18 cellular contexts compared by ENCODE assay signal in genomic region chr7:23475579-23475844, GRCh38. TPM values are rescaled to one million over a fixed set of nuclear protein-coding genes. Genes with fewer than 3 reads are reported as not detected.
DNase-seq lines count a peak whose midpoint lies in the region; ATAC-seq, FAIRE-seq and TF ChIP-seq lines count a peak whose summit lies in the region.
"Had no signal": no experiment of that assay in that cellular context is flagged by ENCODE, and none has a peak within 500 bp of the region (broad histone marks: within the 10 kb centered on the region; RNA-seq: fewer than 3 reads in every experiment).

No MANE protein-coding gene starts in this region.

- no peaks in the 10 kb centered on the region for H3K9me3 ChIP-seq in CD8-positive, alpha-beta memory T cell (ENCODE audit: low read length)
- no peaks in the 10 kb centered on the region for H3K9me3 ChIP-seq in HUES48 (ENCODE audit: control insufficient read depth, insufficient read depth, low read length)
- no peaks in the 10 kb centered on the region for H3K9me3 ChIP-seq in SJCRH30 (replicated peaks)
- no peaks in the 10 kb centered on the region for H3K9me3 ChIP-seq in iPS-15b (ENCODE audit: control insufficient read depth, insufficient read depth, low read length)
- H3K9me3 ChIP-seq: gastrocnemius medialis had no signal

- H3K4me1 ChIP-seq in CD8-positive, alpha-beta memory T cell (ENCODE audit: insufficient read depth, low read length): peaks cover 30% of the 10 kb centered on the region
- H3K4me1 ChIP-seq in HUES48 (ENCODE audit: control insufficient read depth, insufficient read depth, low read length) (peaks cover 28% of the 10 kb centered on the region), SJCRH30 (peaks cover 12% of the 10 kb centered on the region), iPS-15b (ENCODE audit: control insufficient read depth, insufficient read depth, low read length) (peaks cover 3% of the 10 kb centered on the region)

- H3K9ac ChIP-seq in HUES48 (ENCODE audit: low read depth, low read length) (peak overlapping the region; percentile 94), iPS-15b (ENCODE audit: low read depth, low read length) (peak overlapping the region; percentile 90)

- peak overlapping the region; percentile 70 for H3K27ac ChIP-seq in CD8-positive, alpha-beta memory T cell (ENCODE audit: low read depth, low read length)
- H3K27ac ChIP-seq in HUES48 (ENCODE audit: low read depth, low read length) (peak overlapping the region; percentile 100), SJCRH30 (peak overlapping the region; percentile 94)
- H3K27ac ChIP-seq: gastrocnemius medialis had no signal

- H3K36me3 Mint-ChIP-seq in CD8-positive, alpha-beta memory T cell: no peaks in the 10 kb centered on the region
- H3K36me3 Mint-ChIP-seq in activated T-cell treated with anti-CD3 and anti-CD28 coated beads, Interleukin-2, amount 50 U/mL, for 72 hours (ENCODE audit: insufficient read depth in 2 of 2): peaks cover 0 to 3% of the 10 kb centered on the region in 2 donors

- no peak for DNase-seq in CD8-positive, alpha-beta memory T cell
- DNase-seq in SJCRH30 (no peak), D721Med (ENCODE audit: insufficient read length, low spot score) (no peak), anterior cingulate cortex (lab: John Stamatoyannopoulos, UW) (no peak), globus pallidus (ENCODE audit: low spot score) (no peak)
- DNase-seq in activated T-cell treated with anti-CD3 and anti-CD28 coated beads, Interleukin-2, amount 50 U/mL, for 72 hours: no peak
- DNase-seq: activated gamma-delta T cell treated with Interleukin-2 at 50 U/mL for 16 hours; brain microvascular endothelial cell; gastrocnemius medialis; KG1; kidney glomerular epithelial cell; NCI-H1436; NCI-H510A treated with DMSO at 0.1 percent for 48 hours; stimulated activated CD4-positive, alpha-beta T cell treated with anti-CD3 and anti-CD28 coated beads, Interleukin-2, amount 100 ng/mL, for 24 hours; trophoblast cell had no signal

- peaks cover 16 to 22% (median 17%) of the 10 kb centered on the region in 3 donors for H3K4me1 Mint-ChIP-seq in CD8-positive, alpha-beta memory T cell
- H3K4me1 Mint-ChIP-seq in activated T-cell treated with anti-CD3 and anti-CD28 coated beads, Interleukin-2, amount 50 U/mL, for 72 hours (ENCODE audit: low read depth): peaks cover 30% of the 10 kb centered on the region

- POLR2A ChIA-PET in CD8-positive, alpha-beta memory T cell (lab: Charles Lee): no interaction called here

- no peak for ATAC-seq in activated T-cell treated with anti-CD3 and anti-CD28 coated beads, Interleukin-2, amount 50 U/mL, for 72 hours (replicated peaks in 1 of 2)
- ATAC-seq: gastrocnemius medialis, Right ventricle myocardium inferior had no signal

- no peak for TF ChIP-seq CTCF in D721Med (IDR thresholded peaks at IDR 0.05; ENCODE audit: insufficient read depth, missing control alignments)

- peaks cover 67 to 70% of the 10 kb centered on the region in 2 donors for H3K27me3 Mint-ChIP-seq in CD8-positive, alpha-beta memory T cell
- peaks cover 76% of the 10 kb centered on the region for H3K27me3 Mint-ChIP-seq in activated T-cell treated with anti-CD3 and anti-CD28 coated beads, Interleukin-2, amount 50 U/mL, for 72 hours (ENCODE audit: low read depth)

- no peak overlapping the region for H3K4me3 Mint-ChIP-seq in CD8-positive, alpha-beta memory T cell
- no peak overlapping the region for H3K4me3 Mint-ChIP-seq in activated T-cell treated with anti-CD3 and anti-CD28 coated beads, Interleukin-2, amount 50 U/mL, for 72 hours

- peaks cover 10 to 25% (median 21%) of the 10 kb centered on the region in 5 donors for H3K9me3 Mint-ChIP-seq in CD8-positive, alpha-beta memory T cell
- H3K9me3 Mint-ChIP-seq in activated T-cell treated with anti-CD3 and anti-CD28 coated beads, Interleukin-2, amount 50 U/mL, for 72 hours: no peaks in the 10 kb centered on the region

- CTCF ChIA-PET in CD8-positive, alpha-beta memory T cell (lab: Charles Lee): no interaction called here

- H3K36me3 ChIP-seq in CD8-positive, alpha-beta memory T cell (ENCODE audit: insufficient read depth, low read length): no peaks in the 10 kb centered on the region
- no peaks in the 10 kb centered on the region for H3K36me3 ChIP-seq in HUES48 (ENCODE audit: control insufficient read depth, insufficient read depth, low read length)
- H3K36me3 ChIP-seq in SJCRH30: peaks cover 4% of the 10 kb centered on the region; the same call in 1 of the 2 replicates
- H3K36me3 ChIP-seq in iPS-15b (ENCODE audit: control insufficient read depth, insufficient read depth, low read length): no peaks in the 10 kb centered on the region
- H3K36me3 ChIP-seq: brain microvascular endothelial cell, gastrocnemius medialis had no signal

- H3K4me3 ChIP-seq in CD8-positive, alpha-beta memory T cell (ENCODE audit: low read length): no peak overlapping the region
- H3K4me3 ChIP-seq in HUES48 (ENCODE audit: low read depth, low read length): peak overlapping the region; percentile 95
- H3K4me3 ChIP-seq in SJCRH30: peak overlapping the region; percentile 87
- peak overlapping the region; percentile 79 for H3K4me3 ChIP-seq in iPS-15b (ENCODE audit: low read depth, low read length)
- H3K4me3 ChIP-seq: gastrocnemius medialis had no signal

- peaks cover 70% of the 10 kb centered on the region for H3K27me3 ChIP-seq in CD8-positive, alpha-beta memory T cell (ENCODE audit: insufficient read depth, low read length, poor library complexity, severe bottlenecking)
- H3K27me3 ChIP-seq in HUES48 (ENCODE audit: control insufficient read depth, insufficient read depth, low read length) (no peaks in the 10 kb centered on the region), SJCRH30 (no peaks in the 10 kb centered on the region), iPS-15b (ENCODE audit: control insufficient read depth, insufficient read depth, low read length) (no peaks in the 10 kb centered on the region)
- H3K27me3 ChIP-seq: brain microvascular endothelial cell had no signal

- no peak overlapping the region for H3K27ac Mint-ChIP-seq in CD8-positive, alpha-beta memory T cell
- H3K27ac Mint-ChIP-seq in activated T-cell treated with anti-CD3 and anti-CD28 coated beads, Interleukin-2, amount 50 U/mL, for 72 hours: no peak overlapping the region

- FAIRE-seq in D721Med (lab: Jason Lieb, UNC): no peak

RNA-seq across cellular contexts. Expression of gene IGF2BP3, which starts 5.2 kb away (rescaled TPM):
- total RNA-seq in CD8-positive, alpha-beta memory T cell: under 1 TPM; 0.04 to 0.13 TPM
- polyA plus RNA-seq in CD8-positive, alpha-beta memory T cell: 0.15 TPM
- 105 and 120 TPM in 2 replicates for total RNA-seq in SJCRH30 (2014; rRNA removed; shearing (Covaris generic))
- 1 to 10 TPM; 2.0 to 2.6 TPM for total RNA-seq in activated T-cell treated with anti-CD3 and anti-CD28 coated beads, Interleukin-2, amount 50 U/mL, for 72 hours
- total RNA-seq: Right ventricle myocardium inferior had no signal

RNA-seq across cellular contexts. Expression of gene TRA2A, which starts 56.3 kb away (rescaled TPM):
- 10 to 100 TPM; 82.5 to 87.6 TPM for total RNA-seq in CD8-positive, alpha-beta memory T cell
- 37.1 TPM for polyA plus RNA-seq in CD8-positive, alpha-beta memory T cell
- 50.0 and 51.2 TPM in 2 replicates for total RNA-seq in SJCRH30 (2014; rRNA removed; shearing (Covaris generic))
- total RNA-seq in activated T-cell treated with anti-CD3 and anti-CD28 coated beads, Interleukin-2, amount 50 U/mL, for 72 hours: 10 to 100 TPM; 96.8 to 97.3 TPM

Comparison
In these comparisons a context has a peak if more than half of its experiments do, and no peak if none do; other contexts are left out.
1. RNA of gene IGF2BP3, which starts 5.2 kb away (total RNA-seq): 105 to 120 TPM in SJCRH30; 2.0 to 2.6 TPM in activated T-cell treated with anti-CD3 and anti-CD28 coated beads, Interleukin-2, amount 50 U/mL, for 72 hours and 0.04 to 0.13 TPM in CD8-positive, alpha-beta memory T cell; every median in the first group is over 10 times any median in the second.
2. Peak in every context shown above with its lines, with median percentiles within 50 percentile points of each other: H3K27ac ChIP-seq.